13 cellular contexts compared by ENCODE assay signal in genomic region chr7:101174322-101174854, GRCh38. TPM values are rescaled to one million over a fixed set of nuclear protein-coding genes. Genes with fewer than 3 reads are reported as not detected.
DNase-seq lines count a peak whose midpoint lies in the region; ATAC-seq and TF ChIP-seq lines count a peak whose summit lies in the region.
"Had no signal": no experiment of that assay in that cellular context is flagged by ENCODE, and none has a peak within 500 bp of the region (broad histone marks: within the 10 kb centered on the region; RNA-seq: fewer than 3 reads in every experiment).

No MANE protein-coding gene starts in this region.

- dilution Hi-C loops in mammary epithelial cell (cut with HindIII; ENCODE audit: low sequenced_read_pairs) = loop anchor here (10.0 kb wide), 2 partner anchors 100 to 290 kb away; partner anchors contain the start of gene UFSP1

- 11% methylated on average over 14 of the region's 28 CpGs for WGBS in mammary epithelial cell (ENCODE audit: low coverage, missing lambda C conversion rate)
- WGBS in body of pancreas, 2 donors = 11 to 17% methylated on average over 6 to 27 of the region's 28 CpGs

- CTCF ChIA-PET in mammary epithelial cell (lab: Charles Lee; ENCODE audit: low non-redundant PET) = no interaction called here

- peaks cover 66% of the 10 kb centered on the region for H3K27me3 ChIP-seq in NT2/D1 (ENCODE audit: insufficient read depth, insufficient read length)
- peaks cover 40% of the 10 kb centered on the region for H3K27me3 ChIP-seq in mammary epithelial cell (ENCODE audit: insufficient read depth, low read length)
- peaks cover 0 to 72% of the 10 kb centered on the region in 2 donors for H3K27me3 ChIP-seq in body of pancreas
- H3K27me3 ChIP-seq in ascending aorta = peaks cover 44% of the 10 kb centered on the region

- H3K36me3 ChIP-seq in NT2/D1 (ENCODE audit: insufficient read depth, insufficient read length, low read length) (no peaks in the 10 kb centered on the region), mammary epithelial cell (ENCODE audit: insufficient read depth, low read length) (no peaks in the 10 kb centered on the region), body of pancreas (replicated peaks in 1 of 2; ENCODE audit: insufficient read depth in 1 of 2, low read depth in 2 of 2) (no peaks in the 10 kb centered on the region), ascending aorta (no peaks in the 10 kb centered on the region)
- H3K36me3 ChIP-seq: neutrophil had no signal

- TSS peak; percentile 98 for BruUV-seq in mammary epithelial cell (replicated peaks; lab: Mats Ljungman, UMichigan)

- DNase-seq in activated CD4-positive, alpha-beta T cell treated with anti-CD3 and anti-CD28 coated beads, Interleukin-2, amount 10 ng/mL, durations not matched to agents 24 days and 14 days = no peak
- DNase-seq in activated CD4-positive, alpha-beta T cell treated with anti-CD3 and anti-CD28 coated beads, Interleukin-2, amount 50 U/mL, for 1 hour = no peak
- DNase-seq in NT2/D1 (ENCODE audit: low read depth, low spot score) (no peak), mammary epithelial cell (no peak), osteocyte (ENCODE audit: extremely low spot score, unreplicated experiment) (no peak), body of pancreas (no peak), AML-193 (lab: John Stamatoyannopoulos, UW) (no peak), ascending aorta (ENCODE audit: low spot score in 2 of 2) (no peak)
- DNase-seq: SW 1271 had no signal

- no peaks in the 10 kb centered on the region for H4K20me1 ChIP-seq in mammary epithelial cell (ENCODE audit: insufficient read depth, low read length)

- no peak overlapping the region for H3K4me3 ChIP-seq in NT2/D1 (ENCODE audit: insufficient read length, low read depth)
- H3K4me3 ChIP-seq in mammary epithelial cell (replicated peaks in 1 of 3; ENCODE audit: insufficient read depth in 1 of 3, low read depth in 2 of 3, low read length in 3 of 3) = no peak overlapping the region
- no peak overlapping the region for H3K4me3 ChIP-seq in body of pancreas
- H3K4me3 ChIP-seq in ascending aorta = peak overlapping the region in 1 of 2 donors; percentile 16

- no peak for TF ChIP-seq POLR2A in body of pancreas (IDR thresholded peaks at IDR 0.05)

- no peak for ATAC-seq in body of pancreas
- ATAC-seq: left lobe of liver had no signal

- no peaks in the 10 kb centered on the region for H3K9me3 Mint-ChIP-seq in activated CD4-positive, alpha-beta T cell treated with anti-CD3 and anti-CD28 coated beads, Interleukin-2, amount 10 ng/mL, durations not matched to agents 24 days and 14 days
- H3K9me3 Mint-ChIP-seq in osteocyte (ENCODE audit: unreplicated experiment) = no peaks in the 10 kb centered on the region
- H3K9me3 Mint-ChIP-seq: type B pancreatic cell had no signal

- H3K4me1 ChIP-seq in NT2/D1 (ENCODE audit: insufficient read depth, insufficient read length) (peaks cover 21% of the 10 kb centered on the region), mammary epithelial cell (ENCODE audit: insufficient read depth, low read length) (peaks cover 25% of the 10 kb centered on the region), body of pancreas (peaks cover 41% of the 10 kb centered on the region), ascending aorta (peaks cover 16 to 24% of the 10 kb centered on the region in 2 donors)

- peaks cover 84% of the 10 kb centered on the region for H3K27me3 Mint-ChIP-seq in activated CD4-positive, alpha-beta T cell treated with anti-CD3 and anti-CD28 coated beads, Interleukin-2, amount 10 ng/mL, durations not matched to agents 24 days and 14 days
- H3K27me3 Mint-ChIP-seq in osteocyte (ENCODE audit: unreplicated experiment) = peaks cover 78% of the 10 kb centered on the region

- in situ Hi-C loops in mammary epithelial cell (cut with MboI; ENCODE audit: low sequenced_read_pairs in 2 of 2) = no loop called here

- peak overlapping the region; percentile 4 for H3K9ac ChIP-seq in NT2/D1 (ENCODE audit: insufficient read length, low read depth)
- no peak overlapping the region for H3K9ac ChIP-seq in mammary epithelial cell (ENCODE audit: insufficient read depth, low read length)

- H3K9me3 ChIP-seq in NT2/D1 (ENCODE audit: insufficient read depth, low read length) = no peaks in the 10 kb centered on the region
- no peaks in the 10 kb centered on the region for H3K9me3 ChIP-seq in mammary epithelial cell (replicated peaks; ENCODE audit: insufficient read depth, low read length)
- no peaks in the 10 kb centered on the region for H3K9me3 ChIP-seq in body of pancreas
- no peaks in the 10 kb centered on the region for H3K9me3 ChIP-seq in ascending aorta
- H3K9me3 ChIP-seq: neutrophil had no signal

- peak overlapping the region; percentile 41 for H3K4me3 Mint-ChIP-seq in activated CD4-positive, alpha-beta T cell treated with anti-CD3 and anti-CD28 coated beads, Interleukin-2, amount 10 ng/mL, durations not matched to agents 24 days and 14 days
- peak overlapping the region; percentile 38 for H3K4me3 Mint-ChIP-seq in osteocyte (ENCODE audit: unreplicated experiment)
- H3K4me3 Mint-ChIP-seq: type B pancreatic cell had no signal

- intact Hi-C loops in activated CD4-positive, alpha-beta T cell treated with anti-CD3 and anti-CD28 coated beads, Interleukin-2, amount 10 ng/mL, durations not matched to agents 24 days and 14 days (cut with micrococcal nuclease) = loop anchor here (1.0 to 10.0 kb wide), 2 partner anchors 9 to 130 kb away; partner anchors contain the start of gene VGF
- intact Hi-C loops in mammary epithelial cell (cut with micrococcal nuclease) = no loop called here
- intact Hi-C loops in body of pancreas (cut with DNase I) = no loop called here
- intact Hi-C loops in ascending aorta (cut with DNase I) = no loop called here

- TF ChIP-seq CTCF in mammary epithelial cell (conservative IDR thresholded peaks at IDR 0.05 in 1 of 2, IDR thresholded peaks at IDR 0.05 in 1 of 2; ENCODE audit: extremely low read depth in 1 of 2, insufficient read depth in 1 of 2, low read depth in 1 of 2, low read length in 2 of 2) (no peak), osteocyte (IDR thresholded peaks at IDR 0.05) (no peak), body of pancreas (IDR thresholded peaks at IDR 0.05) (no peak), ascending aorta (IDR thresholded peaks at IDR 0.05) (no peak)

- H3K4me2 ChIP-seq in mammary epithelial cell (ENCODE audit: insufficient read depth, low read depth, low read length) = peak overlapping the region; percentile 77

- H3K27ac Mint-ChIP-seq in activated CD4-positive, alpha-beta T cell treated with anti-CD3 and anti-CD28 coated beads, Interleukin-2, amount 10 ng/mL, durations not matched to agents 24 days and 14 days = no peak overlapping the region
- no peak overlapping the region for H3K27ac Mint-ChIP-seq in osteocyte (ENCODE audit: unreplicated experiment)
- H3K27ac Mint-ChIP-seq: type B pancreatic cell had no signal

- H3K27ac ChIP-seq in mammary epithelial cell (ENCODE audit: insufficient read depth, low read depth, low read length) (no peak overlapping the region), body of pancreas (no peak overlapping the region), ascending aorta (no peak overlapping the region)
- H3K27ac ChIP-seq: neutrophil had no signal

- peak overlapping the region; percentile 18 for H2AFZ ChIP-seq in mammary epithelial cell (ENCODE audit: low read depth, low read length)

- no peaks in the 10 kb centered on the region for H3K36me3 Mint-ChIP-seq in activated CD4-positive, alpha-beta T cell treated with anti-CD3 and anti-CD28 coated beads, Interleukin-2, amount 10 ng/mL, durations not matched to agents 24 days and 14 days (ENCODE audit: low read depth)
- H3K36me3 Mint-ChIP-seq in osteocyte (ENCODE audit: unreplicated experiment) = no peaks in the 10 kb centered on the region
- H3K36me3 Mint-ChIP-seq: type B pancreatic cell had no signal

- H3K79me2 ChIP-seq in mammary epithelial cell (ENCODE audit: insufficient read depth, low read length) = no peaks in the 10 kb centered on the region

- H3K4me1 Mint-ChIP-seq in activated CD4-positive, alpha-beta T cell treated with anti-CD3 and anti-CD28 coated beads, Interleukin-2, amount 10 ng/mL, durations not matched to agents 24 days and 14 days = peaks cover 32% of the 10 kb centered on the region
- peaks cover 38% of the 10 kb centered on the region for H3K4me1 Mint-ChIP-seq in osteocyte (ENCODE audit: unreplicated experiment)

RNA-seq across cellular contexts. Expression of gene NAT16, which starts 5.7 kb away (rescaled TPM):
- not detected in 2 replicates for total RNA-seq in activated CD4-positive, alpha-beta T cell treated with anti-CD3 and anti-CD28 coated beads, Interleukin-2, amount 10 ng/mL, durations not matched to agents 24 days and 14 days
- total RNA-seq in mammary epithelial cell = not detected
- not detected for polyA plus RNA-seq in mammary epithelial cell
- polyA minus RNA-seq in mammary epithelial cell = not detected
- total RNA-seq in osteocyte = 0.16 TPM in 1 of 2 replicates, not detected in the other
- total RNA-seq in body of pancreas = under 1 TPM in 1 of 2 donors, not detected in 1; 0.26 TPM
- not detected for total RNA-seq in ascending aorta
- total RNA-seq: left lobe of liver, smooth muscle cell had no signal
- polyA plus RNA-seq: smooth muscle cell had no signal

RNA-seq across cellular contexts. Expression of gene VGF, which starts 9.0 kb away (rescaled TPM):
- 0.23 and 0.28 TPM in 2 replicates for total RNA-seq in activated CD4-positive, alpha-beta T cell treated with anti-CD3 and anti-CD28 coated beads, Interleukin-2, amount 10 ng/mL, durations not matched to agents 24 days and 14 days
- total RNA-seq in mammary epithelial cell (under 1 TPM in 1 of 2 donors, not detected in 1; 0.54 TPM), osteocyte (0.16 and 0.24 TPM in 2 replicates), body of pancreas (1 to 10 TPM; 3.0 to 4.9 TPM), ascending aorta (not detected)
- 0.08 TPM for polyA plus RNA-seq in mammary epithelial cell
- not detected for polyA minus RNA-seq in mammary epithelial cell
- total RNA-seq: left lobe of liver had no signal

RNA-seq across cellular contexts. Expression of gene AP1S1, which starts 20.1 kb away (rescaled TPM):
- total RNA-seq in activated CD4-positive, alpha-beta T cell treated with anti-CD3 and anti-CD28 coated beads, Interleukin-2, amount 10 ng/mL, durations not matched to agents 24 days and 14 days = 44.2 and 49.2 TPM in 2 replicates
- total RNA-seq in mammary epithelial cell (100 to 1,000 TPM; 102 to 107 TPM), osteocyte (52.9 and 57.9 TPM in 2 replicates), body of pancreas (10 to 100 TPM; 12.2 to 23.6 TPM), ascending aorta (77.4 TPM)
- polyA plus RNA-seq in mammary epithelial cell = 232 TPM
- polyA minus RNA-seq in mammary epithelial cell = 172 TPM

RNA-seq across cellular contexts. Expression of gene MOGAT3, which starts 26.4 kb away (rescaled TPM):
- total RNA-seq in activated CD4-positive, alpha-beta T cell treated with anti-CD3 and anti-CD28 coated beads, Interleukin-2, amount 10 ng/mL, durations not matched to agents 24 days and 14 days = not detected in 2 replicates
- total RNA-seq in mammary epithelial cell (not detected), osteocyte (not detected in 2 replicates), body of pancreas (not detected), ascending aorta (not detected)
- polyA plus RNA-seq in mammary epithelial cell = not detected
- not detected for polyA minus RNA-seq in mammary epithelial cell
- total RNA-seq: smooth muscle cell had no signal
- polyA plus RNA-seq: smooth muscle cell had no signal

RNA-seq across cellular contexts. Expression of gene PLOD3, which starts 43.0 kb away (rescaled TPM):
- 85.2 and 93.6 TPM in 2 replicates for total RNA-seq in activated CD4-positive, alpha-beta T cell treated with anti-CD3 and anti-CD28 coated beads, Interleukin-2, amount 10 ng/mL, durations not matched to agents 24 days and 14 days
- total RNA-seq in mammary epithelial cell = 100 to 1,000 TPM in 1 of 2 donors, 10 to 100 TPM in 1; 84.9 to 133 TPM
- polyA plus RNA-seq in mammary epithelial cell = 112 TPM
- 152 TPM for polyA minus RNA-seq in mammary epithelial cell
- total RNA-seq in osteocyte = 110 and 130 TPM in 2 replicates
- total RNA-seq in body of pancreas = 10 to 100 TPM; 23.9 to 56.0 TPM
- 165 TPM for total RNA-seq in ascending aorta
